ENCODE assay signal across 9 cellular contexts in genomic region chr15:22262613-22263020, GRCh38.
A peak's percentile ranks its signal among the peaks of the same experiment; 100 is the strongest.
DNase-seq lines count a peak whose midpoint lies in the region; ATAC-seq and TF ChIP-seq lines count a peak whose summit lies in the region.
"Had no signal": no experiment of that assay in that cellular context is flagged by ENCODE, and none has a peak within 500 bp of the region (broad histone marks: within the 10 kb centered on the region; RNA-seq: fewer than 3 reads in every experiment).

No MANE protein-coding gene starts in this region.

- no peaks in the 10 kb centered on the region for H3K36me3 ChIP-seq in CD8-positive, alpha-beta memory T cell (ENCODE audit: insufficient read depth, low read length)
- H3K36me3 ChIP-seq in OCI-LY7 (ENCODE audit: insufficient read depth, low read length) (no peaks in the 10 kb centered on the region), gastroesophageal sphincter (no peaks in the 10 kb centered on the region), gastrocnemius medialis (no peaks in the 10 kb centered on the region)

- intact Hi-C loops in OCI-LY7 (cut with micrococcal nuclease; ENCODE audit: unreplicated experiment) = no loop called here
- intact Hi-C loops in gastrocnemius medialis (cut with DNase I; ENCODE audit: low total_unique reads) = no loop called here

- H3K4me1 Mint-ChIP-seq in CD8-positive, alpha-beta memory T cell = peaks cover 22 to 23% (median 23%) of the 10 kb centered on the region in 3 donors

- no peak overlapping the region for H3K4me3 ChIP-seq in CD8-positive, alpha-beta memory T cell (ENCODE audit: low read length)
- H3K4me3 ChIP-seq in OCI-LY7 (ENCODE audit: low read depth, low read length, poor library complexity, severe bottlenecking) (peak overlapping the region; percentile 54), gastroesophageal sphincter (no peak overlapping the region), gastrocnemius medialis (no peak overlapping the region)

- 64% methylated on average over 3 of the region's 13 CpGs; no CpG with 5 or more reads in 1 of the 2 donors for whole genome bisulfite sequencing in gastroesophageal sphincter (ENCODE audit: low coverage in 1 of 2), 2 donors

- H3K4me3 Mint-ChIP-seq in CD8-positive, alpha-beta memory T cell = no peak overlapping the region
- H3K4me3 Mint-ChIP-seq: naive thymus-derived CD8-positive, alpha-beta T cell had no signal

- ATAC-seq in gastroesophageal sphincter (peak; percentile 40), gastrocnemius medialis (no peak)
- ATAC-seq: naive thymus-derived CD8-positive, alpha-beta T cell had no signal

- CTCF ChIA-PET in CD8-positive, alpha-beta memory T cell (lab: Charles Lee) = no interaction called here
- CTCF ChIA-PET in OCI-LY7 (lab: Charles Lee; ENCODE audit: unreplicated experiment) = no interaction called here

- H3K27me3 ChIP-seq in CD8-positive, alpha-beta memory T cell (ENCODE audit: insufficient read depth, low read length, poor library complexity, severe bottlenecking) = no peaks in the 10 kb centered on the region
- H3K27me3 ChIP-seq in gastroesophageal sphincter (peaks cover 8% of the 10 kb centered on the region), gastrocnemius medialis (no peaks in the 10 kb centered on the region)

- H3K4me2 ChIP-seq in OCI-LY7 (ENCODE audit: low read length) = peak overlapping the region; percentile 57

- no peak overlapping the region for H3K27ac Mint-ChIP-seq in CD8-positive, alpha-beta memory T cell
- H3K27ac Mint-ChIP-seq: naive thymus-derived CD8-positive, alpha-beta T cell had no signal

- TF ChIP-seq EP300 in gastroesophageal sphincter (IDR thresholded peaks at IDR 0.05) = no peak

- H3K9me2 ChIP-seq in OCI-LY7 (ENCODE audit: insufficient read depth, low read length) = no peaks in the 10 kb centered on the region

- TF ChIP-seq CTCF in OCI-LY7 (conservative IDR thresholded peaks at IDR 0.05; ENCODE audit: low read length) (no peak), gastroesophageal sphincter (IDR thresholded peaks at IDR 0.05) (no peak), gastrocnemius medialis (IDR thresholded peaks at IDR 0.05 in 4 of 5, conservative IDR thresholded peaks at IDR 0.05 in 1 of 5) (no peak)

- no peaks in the 10 kb centered on the region for H3K36me3 Mint-ChIP-seq in CD8-positive, alpha-beta memory T cell
- H3K36me3 Mint-ChIP-seq: naive thymus-derived CD8-positive, alpha-beta T cell had no signal

- peaks cover 0 to 7% of the 10 kb centered on the region in 2 donors for H3K27me3 Mint-ChIP-seq in CD8-positive, alpha-beta memory T cell

- H3K79me2 ChIP-seq in OCI-LY7 (ENCODE audit: insufficient read depth, low read depth, low read length) = no peaks in the 10 kb centered on the region

- H3K27ac ChIP-seq in CD8-positive, alpha-beta memory T cell (ENCODE audit: low read depth, low read length) = no peak overlapping the region
- H3K27ac ChIP-seq in OCI-LY7 (ENCODE audit: low read depth, low read length, poor library complexity, severe bottlenecking) = peak overlapping the region; percentile 30
- H3K27ac ChIP-seq in gastroesophageal sphincter = no peak overlapping the region
- no peak overlapping the region for H3K27ac ChIP-seq in gastrocnemius medialis

- in situ Hi-C loops in gastrocnemius medialis (cut with MboI; ENCODE audit: low sequenced_read_pairs in 4 of 4) = no loop called here

- H3K9me3 ChIP-seq in CD8-positive, alpha-beta memory T cell (ENCODE audit: low read length) = no peaks in the 10 kb centered on the region
- H3K9me3 ChIP-seq in OCI-LY7 (ENCODE audit: low read length) (no peaks in the 10 kb centered on the region), gastroesophageal sphincter (no peaks in the 10 kb centered on the region), gastrocnemius medialis (no peaks in the 10 kb centered on the region)

- no peaks in the 10 kb centered on the region for H4K20me1 ChIP-seq in OCI-LY7 (ENCODE audit: insufficient read depth, low read length)

- TF ChIP-seq POLR2A in gastroesophageal sphincter (IDR thresholded peaks at IDR 0.05) (no peak), gastrocnemius medialis (IDR thresholded peaks at IDR 0.05) (no peak)

- H3K4me1 ChIP-seq in CD8-positive, alpha-beta memory T cell (ENCODE audit: insufficient read depth, low read length) = peaks cover 47% of the 10 kb centered on the region
- H3K4me1 ChIP-seq in OCI-LY7 (ENCODE audit: insufficient read depth, low read length, poor library complexity, severe bottlenecking) (peaks cover 36% of the 10 kb centered on the region), gastroesophageal sphincter (no peaks in the 10 kb centered on the region), gastrocnemius medialis (no peaks in the 10 kb centered on the region)

- peak overlapping the region; percentile 56; the same call in 1 of the 2 replicates for H2AFZ ChIP-seq in OCI-LY7 (ENCODE audit: low read length)

- BruUV-seq in OCI-LY7 (replicated peaks; lab: Mats Ljungman, UMichigan) = no TSS peak

- POLR2A ChIA-PET in CD8-positive, alpha-beta memory T cell (lab: Charles Lee) = no interaction called here
- POLR2A ChIA-PET in OCI-LY7 (lab: Charles Lee) = no interaction called here

- DNase-seq in CD8-positive, alpha-beta memory T cell = peak in 3 of 5 donors; percentile 40 to 53 (median 50)
- DNase-seq in OCI-LY7 (ENCODE audit: low spot score) (peak; percentile 52), NCI-H345 treated with DMSO at 0.1 percent for 48 hours (lab: John Stamatoyannopoulos, UW; ENCODE audit: unreplicated experiment) (no peak), gastrocnemius medialis (no peak), NCI-H2107 (lab: John Stamatoyannopoulos, UW) (no peak)
- peak; percentile 44 for DNase-seq in stimulated activated CD4-positive, alpha-beta T cell treated with anti-CD3 and anti-CD28 coated beads, Interleukin-4, amount 100 ng/mL, for 1 hour
- DNase-seq: NCI-H1436 had no signal

- no peaks in the 10 kb centered on the region for H3K9me3 Mint-ChIP-seq in CD8-positive, alpha-beta memory T cell
- H3K9me3 Mint-ChIP-seq: naive thymus-derived CD8-positive, alpha-beta T cell had no signal

Comparison
In these comparisons a context has a peak if more than half of its experiments do, and no peak if none do; other contexts are left out.
1. DNase-seq: peak in CD8-positive, alpha-beta memory T cell (3 of 5), OCI-LY7 (single experiment) and stimulated activated CD4-positive, alpha-beta T cell treated with anti-CD3 and anti-CD28 coated beads, Interleukin-4, amount 100 ng/mL, for 1 hour (single experiment); none in NCI-H345 treated with DMSO at 0.1 percent for 48 hours (single experiment), gastrocnemius medialis (0 of 2) and NCI-H2107 (single experiment).